In the genomic region with DNA sequence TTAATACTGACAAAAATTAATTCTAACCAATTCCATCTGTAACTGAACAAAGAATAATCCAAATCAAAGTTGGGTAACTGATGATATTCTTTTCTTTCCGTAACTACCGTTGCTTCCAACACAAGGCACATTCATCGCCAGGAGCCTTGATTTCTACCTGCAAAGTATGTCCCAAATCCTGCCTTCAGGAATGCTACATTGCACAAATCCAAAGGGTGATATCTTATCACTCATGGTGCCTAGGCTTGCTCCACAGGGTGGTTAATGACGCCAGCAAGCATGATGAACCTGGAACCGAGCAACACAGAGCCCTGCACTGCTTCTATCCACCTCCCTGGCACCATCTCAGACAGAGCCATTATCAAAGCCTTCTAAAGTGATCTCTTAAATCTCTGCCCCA, we compare ENCODE assay signal across 17 cellular contexts.
DNase-seq lines count a peak whose midpoint lies in the region; ATAC-seq and TF ChIP-seq lines count a peak whose summit lies in the region.
"Had no signal": no experiment of that assay in that cellular context is flagged by ENCODE, and none has a peak within 500 bp of the region (broad histone marks: within the 10 kb centered on the region; RNA-seq: fewer than 3 reads in every experiment).

No MANE protein-coding gene starts in this region.

- ATAC-seq in left cardiac atrium = no peak
- no peak for ATAC-seq in stimulated activated naive CD8-positive, alpha-beta T cell treated with anti-CD3 and anti-CD28 coated beads, Interleukin-15, amount 100 ng/mL, for 72 hours

- no peaks in the 10 kb centered on the region for H3K36me3 ChIP-seq in HUES48 (ENCODE audit: control insufficient read depth, insufficient read depth, low read length)
- H3K36me3 ChIP-seq: Peyer's patch, SJSA1 had no signal

- H3K36me3 Mint-ChIP-seq in chondrocyte (ENCODE audit: low read depth) = peaks cover 4% of the 10 kb centered on the region
- H3K36me3 Mint-ChIP-seq in nephron progenitor cell (ENCODE audit: low read depth) = peaks cover 62% of the 10 kb centered on the region

- peak overlapping the region; percentile 14 for H3K27ac Mint-ChIP-seq in chondrocyte (ENCODE audit: unreplicated experiment)
- peak overlapping the region; percentile 94 for H3K27ac Mint-ChIP-seq in nephron progenitor cell
- no peak overlapping the region for H3K27ac Mint-ChIP-seq in stimulated activated naive CD8-positive, alpha-beta T cell treated with anti-CD3 and anti-CD28 coated beads, Interleukin-15, amount 100 ng/mL, for 72 hours

- intact Hi-C loops in left cardiac atrium (cut with DNase I) = no loop called here

- H3K9me3 Mint-ChIP-seq in chondrocyte (ENCODE audit: low read depth) (peaks cover 12% of the 10 kb centered on the region), nephron progenitor cell (peaks cover 24% of the 10 kb centered on the region)
- H3K9me3 Mint-ChIP-seq in stimulated activated naive CD8-positive, alpha-beta T cell treated with anti-CD3 and anti-CD28 coated beads, Interleukin-15, amount 100 ng/mL, for 72 hours = peaks cover 8 to 16% of the 10 kb centered on the region in 2 donors

- H3K4me3 Mint-ChIP-seq in chondrocyte (ENCODE audit: unreplicated experiment) (no peak overlapping the region), nephron progenitor cell (peak overlapping the region; percentile 56)
- no peak overlapping the region for H3K4me3 Mint-ChIP-seq in stimulated activated naive CD8-positive, alpha-beta T cell treated with anti-CD3 and anti-CD28 coated beads, Interleukin-15, amount 100 ng/mL, for 72 hours

- H3K4me1 Mint-ChIP-seq in chondrocyte (ENCODE audit: low read depth) (peaks cover 22% of the 10 kb centered on the region), nephron progenitor cell (peaks cover 78% of the 10 kb centered on the region)
- H3K4me1 Mint-ChIP-seq in stimulated activated naive CD8-positive, alpha-beta T cell treated with anti-CD3 and anti-CD28 coated beads, Interleukin-15, amount 100 ng/mL, for 72 hours = no peaks in the 10 kb centered on the region

- no peak for TF ChIP-seq CTCF in chondrocyte (IDR thresholded peaks at IDR 0.05)
- no peak for TF ChIP-seq CTCF in nephron progenitor cell (IDR thresholded peaks at IDR 0.05)

- H3K9me3 ChIP-seq in HUES48 (ENCODE audit: control insufficient read depth, insufficient read depth, low read length) = no peaks in the 10 kb centered on the region
- H3K9me3 ChIP-seq: Peyer's patch, SJSA1 had no signal

- no peaks in the 10 kb centered on the region for H3K27me3 Mint-ChIP-seq in chondrocyte (ENCODE audit: low read depth)
- no peaks in the 10 kb centered on the region for H3K27me3 Mint-ChIP-seq in nephron progenitor cell (ENCODE audit: low read depth, poor library complexity)
- no peaks in the 10 kb centered on the region for H3K27me3 Mint-ChIP-seq in stimulated activated naive CD8-positive, alpha-beta T cell treated with anti-CD3 and anti-CD28 coated beads, Interleukin-15, amount 100 ng/mL, for 72 hours

- 0 out of 2 replicates have a peak overlapping the region, but pooled peaks have one; percentile 37 for H3K4me3 ChIP-seq in HUES48 (ENCODE audit: low read depth, low read length)
- H3K4me3 ChIP-seq: SJSA1 had no signal

- H3K27ac ChIP-seq in HUES48 (ENCODE audit: low read depth, low read length) = peak overlapping the region; percentile 69
- H3K27ac ChIP-seq: C4-2B, SJSA1 had no signal

- no peak for DNase-seq in chondrocyte (ENCODE audit: low spot score)
- no peak for DNase-seq in nephron progenitor cell
- DNase-seq in NCI-H345 treated with DMSO at 0.1 percent for 48 hours (lab: John Stamatoyannopoulos, UW; ENCODE audit: unreplicated experiment) = no peak
- no peak for DNase-seq in left cardiac atrium
- DNase-seq in stimulated activated naive CD8-positive, alpha-beta T cell treated with anti-CD3 and anti-CD28 coated beads, Interleukin-15, amount 100 ng/mL, for 72 hours = no peak
- no peak for DNase-seq in NCI-H2171 (lab: John Stamatoyannopoulos, UW)
- DNase-seq: AML-193, DND-41, HCEC 1CT, KG1, NCI-H187, NCI-H345, NCI-H526, Peyer's patch had no signal

- H3K27me3 ChIP-seq in HUES48 (ENCODE audit: control insufficient read depth, insufficient read depth, low read length) = no peaks in the 10 kb centered on the region
- H3K27me3 ChIP-seq: Peyer's patch, SJSA1 had no signal

- peaks cover 34% of the 10 kb centered on the region for H3K4me1 ChIP-seq in HUES48 (ENCODE audit: control insufficient read depth, insufficient read depth, low read length)

- H3K9ac ChIP-seq in HUES48 (ENCODE audit: low read depth, low read length) = no peak overlapping the region

Comparison
In these comparisons a context has a peak if more than half of its experiments do, and no peak if none do; other contexts are left out.
1. H3K27ac Mint-ChIP-seq: peak in chondrocyte (single experiment) and nephron progenitor cell (single experiment); none in stimulated activated naive CD8-positive, alpha-beta T cell treated with anti-CD3 and anti-CD28 coated beads, Interleukin-15, amount 100 ng/mL, for 72 hours (0 of 2).